ENCODE assay signal across 1 cellular context in genomic region chr6:34557228-34557627, GRCh38.
TF ChIP-seq lines count a peak whose summit lies in the region.

No MANE protein-coding gene starts in this region.

TF ChIP-seq in K562, 482 proteins besides CTCF, POLR2A, EP300 and RAD21 (continued from another document and continues in another):
- TF ChIP-seq, protein P1, sequence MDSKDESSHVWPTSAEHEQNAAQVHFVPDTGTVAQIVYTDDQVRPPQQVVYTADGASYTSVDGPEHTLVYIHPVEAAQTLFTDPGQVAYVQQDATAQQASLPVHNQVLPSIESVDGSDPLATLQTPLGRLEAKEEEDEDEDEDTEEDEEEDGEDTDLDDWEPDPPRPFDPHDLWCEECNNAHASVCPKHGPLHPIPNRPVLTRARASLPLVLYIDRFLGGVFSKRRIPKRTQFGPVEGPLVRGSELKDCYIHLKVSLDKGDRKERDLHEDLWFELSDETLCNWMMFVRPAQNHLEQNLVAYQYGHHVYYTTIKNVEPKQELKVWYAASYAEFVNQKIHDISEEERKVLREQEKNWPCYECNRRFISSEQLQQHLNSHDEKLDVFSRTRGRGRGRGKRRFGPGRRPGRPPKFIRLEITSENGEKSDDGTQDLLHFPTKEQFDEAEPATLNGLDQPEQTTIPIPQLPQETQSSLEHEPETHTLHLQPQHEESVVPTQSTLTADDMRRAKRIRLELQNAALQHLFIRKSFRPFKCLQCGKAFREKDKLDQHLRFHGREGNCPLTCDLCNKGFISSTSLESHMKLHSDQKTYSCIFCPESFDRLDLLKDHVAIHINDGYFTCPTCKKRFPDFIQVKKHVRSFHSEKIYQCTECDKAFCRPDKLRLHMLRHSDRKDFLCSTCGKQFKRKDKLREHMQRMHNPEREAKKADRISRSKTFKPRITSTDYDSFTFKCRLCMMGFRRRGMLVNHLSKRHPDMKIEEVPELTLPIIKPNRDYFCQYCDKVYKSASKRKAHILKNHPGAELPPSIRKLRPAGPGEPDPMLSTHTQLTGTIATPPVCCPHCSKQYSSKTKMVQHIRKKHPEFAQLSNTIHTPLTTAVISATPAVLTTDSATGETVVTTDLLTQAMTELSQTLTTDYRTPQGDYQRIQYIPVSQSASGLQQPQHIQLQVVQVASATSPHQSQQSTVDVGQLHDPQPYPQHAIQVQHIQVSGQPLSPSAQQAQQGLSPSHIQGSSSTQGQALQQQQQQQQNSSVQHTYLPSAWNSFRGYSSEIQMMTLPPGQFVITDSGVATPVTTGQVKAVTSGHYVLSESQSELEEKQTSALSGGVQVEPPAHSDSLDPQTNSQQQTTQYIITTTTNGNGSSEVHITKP (IDR thresholded peaks at IDR 0.05; ENCODE audit: partially characterized antibody): peak; percentile 91
- no peak for TF ChIP-seq FIP1L1 (IDR thresholded peaks at IDR 0.05; ENCODE audit: low read depth, low read length, poor library complexity, severe bottlenecking)
- peak; percentile 24; the same call in 1 of the 2 replicates for TF ChIP-seq ZBTB2 (IDR thresholded peaks at IDR 0.05)
- TF ChIP-seq TCF3 (CRISPR knock-in tag; IDR thresholded peaks at IDR 0.05): peak; percentile 89
- TF ChIP-seq TAF7 (tag; IDR thresholded peaks at IDR 0.05): no peak
- TF ChIP-seq TAL1 (IDR thresholded peaks at IDR 0.05): peak; percentile 84
- TF ChIP-seq CREM (IDR thresholded peaks at IDR 0.05; ENCODE audit: low read depth): 0 out of 2 replicates have a peak, but pooled peaks have one; percentile 21
- TF ChIP-seq, protein P2, sequence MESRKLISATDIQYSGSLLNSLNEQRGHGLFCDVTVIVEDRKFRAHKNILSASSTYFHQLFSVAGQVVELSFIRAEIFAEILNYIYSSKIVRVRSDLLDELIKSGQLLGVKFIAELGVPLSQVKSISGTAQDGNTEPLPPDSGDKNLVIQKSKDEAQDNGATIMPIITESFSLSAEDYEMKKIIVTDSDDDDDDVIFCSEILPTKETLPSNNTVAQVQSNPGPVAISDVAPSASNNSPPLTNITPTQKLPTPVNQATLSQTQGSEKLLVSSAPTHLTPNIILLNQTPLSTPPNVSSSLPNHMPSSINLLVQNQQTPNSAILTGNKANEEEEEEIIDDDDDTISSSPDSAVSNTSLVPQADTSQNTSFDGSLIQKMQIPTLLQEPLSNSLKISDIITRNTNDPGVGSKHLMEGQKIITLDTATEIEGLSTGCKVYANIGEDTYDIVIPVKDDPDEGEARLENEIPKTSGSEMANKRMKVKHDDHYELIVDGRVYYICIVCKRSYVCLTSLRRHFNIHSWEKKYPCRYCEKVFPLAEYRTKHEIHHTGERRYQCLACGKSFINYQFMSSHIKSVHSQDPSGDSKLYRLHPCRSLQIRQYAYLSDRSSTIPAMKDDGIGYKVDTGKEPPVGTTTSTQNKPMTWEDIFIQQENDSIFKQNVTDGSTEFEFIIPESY (CRISPR knock-in tag; IDR thresholded peaks at IDR 0.05): no peak
- peak; percentile 79 for TF ChIP-seq CBFA2T2 (conservative IDR thresholded peaks at IDR 0.05)
- 0 out of 2 replicates have a peak, but pooled peaks have one; percentile 62 for TF ChIP-seq EHMT2 (IDR thresholded peaks at IDR 0.05)
- no peak for TF ChIP-seq RBM39 (optimal IDR thresholded peaks at IDR 0.05; ENCODE audit: low read depth, low read length)
- no peak for TF ChIP-seq ZFPM2 (CRISPR knock-in tag; IDR thresholded peaks at IDR 0.05)
- peak; percentile 21; the same call in 1 of the 2 replicates for TF ChIP-seq CREB1 (IDR thresholded peaks at IDR 0.05)
- no peak for TF ChIP-seq CREB1 (CRISPR knock-in tag; IDR thresholded peaks at IDR 0.05)
- TF ChIP-seq, protein P3, sequence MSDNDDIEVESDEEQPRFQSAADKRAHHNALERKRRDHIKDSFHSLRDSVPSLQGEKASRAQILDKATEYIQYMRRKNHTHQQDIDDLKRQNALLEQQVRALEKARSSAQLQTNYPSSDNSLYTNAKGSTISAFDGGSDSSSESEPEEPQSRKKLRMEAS (CRISPR knock-in tag; IDR thresholded peaks at IDR 0.05): no peak
- TF ChIP-seq HLTF (IDR thresholded peaks at IDR 0.05): no peak
- no peak for TF ChIP-seq DIDO1 (tag; IDR thresholded peaks at IDR 0.05; ENCODE audit: low read depth)
- peak; percentile 83 for TF ChIP-seq TEAD4 (IDR thresholded peaks at IDR 0.05; ENCODE audit: low read length)
- TF ChIP-seq TEAD4 (CRISPR knock-in tag; IDR thresholded peaks at IDR 0.05; ENCODE audit: borderline replicate concordance): no peak
- TF ChIP-seq STAT5A (IDR thresholded peaks at IDR 0.05; ENCODE audit: borderline replicate concordance, low read length): peak; percentile 60; the same call in 1 of the 2 replicates
- TF ChIP-seq, protein P4, sequence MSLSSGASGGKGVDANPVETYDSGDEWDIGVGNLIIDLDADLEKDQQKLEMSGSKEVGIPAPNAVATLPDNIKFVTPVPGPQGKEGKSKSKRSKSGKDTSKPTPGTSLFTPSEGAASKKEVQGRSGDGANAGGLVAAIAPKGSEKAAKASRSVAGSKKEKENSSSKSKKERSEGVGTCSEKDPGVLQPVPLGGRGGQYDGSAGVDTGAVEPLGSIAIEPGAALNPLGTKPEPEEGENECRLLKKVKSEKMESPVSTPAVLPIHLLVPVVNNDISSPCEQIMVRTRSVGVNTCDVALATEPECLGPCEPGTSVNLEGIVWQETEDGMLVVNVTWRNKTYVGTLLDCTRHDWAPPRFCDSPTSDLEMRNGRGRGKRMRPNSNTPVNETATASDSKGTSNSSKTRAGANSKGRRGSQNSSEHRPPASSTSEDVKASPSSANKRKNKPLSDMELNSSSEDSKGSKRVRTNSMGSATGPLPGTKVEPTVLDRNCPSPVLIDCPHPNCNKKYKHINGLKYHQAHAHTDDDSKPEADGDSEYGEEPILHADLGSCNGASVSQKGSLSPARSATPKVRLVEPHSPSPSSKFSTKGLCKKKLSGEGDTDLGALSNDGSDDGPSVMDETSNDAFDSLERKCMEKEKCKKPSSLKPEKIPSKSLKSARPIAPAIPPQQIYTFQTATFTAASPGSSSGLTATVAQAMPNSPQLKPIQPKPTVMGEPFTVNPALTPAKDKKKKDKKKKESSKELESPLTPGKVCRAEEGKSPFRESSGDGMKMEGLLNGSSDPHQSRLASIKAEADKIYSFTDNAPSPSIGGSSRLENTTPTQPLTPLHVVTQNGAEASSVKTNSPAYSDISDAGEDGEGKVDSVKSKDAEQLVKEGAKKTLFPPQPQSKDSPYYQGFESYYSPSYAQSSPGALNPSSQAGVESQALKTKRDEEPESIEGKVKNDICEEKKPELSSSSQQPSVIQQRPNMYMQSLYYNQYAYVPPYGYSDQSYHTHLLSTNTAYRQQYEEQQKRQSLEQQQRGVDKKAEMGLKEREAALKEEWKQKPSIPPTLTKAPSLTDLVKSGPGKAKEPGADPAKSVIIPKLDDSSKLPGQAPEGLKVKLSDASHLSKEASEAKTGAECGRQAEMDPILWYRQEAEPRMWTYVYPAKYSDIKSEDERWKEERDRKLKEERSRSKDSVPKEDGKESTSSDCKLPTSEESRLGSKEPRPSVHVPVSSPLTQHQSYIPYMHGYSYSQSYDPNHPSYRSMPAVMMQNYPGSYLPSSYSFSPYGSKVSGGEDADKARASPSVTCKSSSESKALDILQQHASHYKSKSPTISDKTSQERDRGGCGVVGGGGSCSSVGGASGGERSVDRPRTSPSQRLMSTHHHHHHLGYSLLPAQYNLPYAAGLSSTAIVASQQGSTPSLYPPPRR (CRISPR knock-in tag; IDR thresholded peaks at IDR 0.05; ENCODE audit: borderline replicate concordance): no peak
- no peak for TF ChIP-seq CBX8 (IDR thresholded peaks at IDR 0.05; ENCODE audit: borderline replicate concordance, extremely low read depth, low read depth, low read length, poor library complexity, severe bottlenecking)
- TF ChIP-seq, protein P5, sequence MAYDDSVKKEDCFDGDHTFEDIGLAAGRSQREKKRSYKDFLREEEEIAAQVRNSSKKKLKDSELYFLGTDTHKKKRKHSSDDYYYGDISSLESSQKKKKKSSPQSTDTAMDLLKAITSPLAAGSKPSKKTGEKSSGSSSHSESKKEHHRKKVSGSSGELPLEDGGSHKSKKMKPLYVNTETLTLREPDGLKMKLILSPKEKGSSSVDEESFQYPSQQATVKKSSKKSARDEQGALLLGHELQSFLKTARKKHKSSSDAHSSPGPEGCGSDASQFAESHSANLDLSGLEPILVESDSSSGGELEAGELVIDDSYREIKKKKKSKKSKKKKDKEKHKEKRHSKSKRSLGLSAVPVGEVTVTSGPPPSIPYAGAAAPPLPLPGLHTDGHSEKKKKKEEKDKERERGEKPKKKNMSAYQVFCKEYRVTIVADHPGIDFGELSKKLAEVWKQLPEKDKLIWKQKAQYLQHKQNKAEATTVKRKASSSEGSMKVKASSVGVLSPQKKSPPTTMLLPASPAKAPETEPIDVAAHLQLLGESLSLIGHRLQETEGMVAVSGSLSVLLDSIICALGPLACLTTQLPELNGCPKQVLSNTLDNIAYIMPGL (CRISPR knock-in tag; IDR thresholded peaks at IDR 0.05): no peak
- no peak for TF ChIP-seq SNIP1 (IDR thresholded peaks at IDR 0.05; ENCODE audit: low read depth)
- TF ChIP-seq DPF2 (IDR thresholded peaks at IDR 0.05): peak; percentile 69
- TF ChIP-seq RCOR1 (IDR thresholded peaks at IDR 0.05; ENCODE audit: borderline replicate concordance in 1 of 2, low read depth in 2 of 2, low read length in 2 of 2): peak; percentile 40 to 73; a peak in 3 of 4 replicates
- no peak for TF ChIP-seq BRD4 (IDR thresholded peaks at IDR 0.05)
- TF ChIP-seq CBFA2T3 (IDR thresholded peaks at IDR 0.05): peak; percentile 91
- TF ChIP-seq PML (IDR thresholded peaks at IDR 0.05; ENCODE audit: low read length): peak; percentile 42; the same call in 1 of the 2 replicates
- no peak for TF ChIP-seq MYBL2 (IDR thresholded peaks at IDR 0.05; ENCODE audit: low read depth)
- no peak for TF ChIP-seq MYBL2 (CRISPR knock-in tag; IDR thresholded peaks at IDR 0.05; ENCODE audit: borderline replicate concordance)
- TF ChIP-seq SMARCE1 (IDR thresholded peaks at IDR 0.05): no peak
- TF ChIP-seq STAG1 (CRISPR knock-in tag; IDR thresholded peaks at IDR 0.05; ENCODE audit: borderline replicate concordance): no peak
- peak; percentile 68; the same call in 1 of the 2 replicates for TF ChIP-seq POLR2AphosphoS5 (IDR thresholded peaks at IDR 0.05; ENCODE audit: control insufficient read depth, insufficient read depth, low read depth, low read length)
- peak in 1 of 2 experiments; percentile 63; a peak in 2 of 4 replicates for TF ChIP-seq TRIM24 (IDR thresholded peaks at IDR 0.05)
- TF ChIP-seq CBX2 (IDR thresholded peaks at IDR 0.05; ENCODE audit: insufficient read depth, low read length, poor library complexity, severe bottlenecking): no peak
- TF ChIP-seq, protein P6, sequence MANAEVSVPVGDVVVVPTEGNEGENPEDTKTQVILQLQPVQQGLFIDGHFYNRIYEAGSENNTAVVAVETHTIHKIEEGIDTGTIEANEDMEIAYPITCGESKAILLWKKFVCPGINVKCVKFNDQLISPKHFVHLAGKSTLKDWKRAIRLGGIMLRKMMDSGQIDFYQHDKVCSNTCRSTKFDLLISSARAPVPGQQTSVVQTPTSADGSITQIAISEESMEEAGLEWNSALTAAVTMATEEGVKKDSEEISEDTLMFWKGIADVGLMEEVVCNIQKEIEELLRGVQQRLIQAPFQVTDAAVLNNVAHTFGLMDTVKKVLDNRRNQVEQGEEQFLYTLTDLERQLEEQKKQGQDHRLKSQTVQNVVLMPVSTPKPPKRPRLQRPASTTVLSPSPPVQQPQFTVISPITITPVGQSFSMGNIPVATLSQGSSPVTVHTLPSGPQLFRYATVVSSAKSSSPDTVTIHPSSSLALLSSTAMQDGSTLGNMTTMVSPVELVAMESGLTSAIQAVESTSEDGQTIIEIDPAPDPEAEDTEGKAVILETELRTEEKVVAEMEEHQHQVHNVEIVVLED (CRISPR knock-in tag; IDR thresholded peaks at IDR 0.05): no peak
- peak; percentile 47 for TF ChIP-seq CCNT2 (IDR thresholded peaks at IDR 0.05; ENCODE audit: borderline replicate concordance, extremely low read depth, insufficient read length, low read depth, low read length)
- TF ChIP-seq HDAC8 (tag; IDR thresholded peaks at IDR 0.05): no peak
- peak; percentile 70 for TF ChIP-seq MTA2 (IDR thresholded peaks at IDR 0.05; ENCODE audit: low read depth)
- no peak for TF ChIP-seq CSDE1 (IDR thresholded peaks at IDR 0.05)
- TF ChIP-seq, protein P7, sequence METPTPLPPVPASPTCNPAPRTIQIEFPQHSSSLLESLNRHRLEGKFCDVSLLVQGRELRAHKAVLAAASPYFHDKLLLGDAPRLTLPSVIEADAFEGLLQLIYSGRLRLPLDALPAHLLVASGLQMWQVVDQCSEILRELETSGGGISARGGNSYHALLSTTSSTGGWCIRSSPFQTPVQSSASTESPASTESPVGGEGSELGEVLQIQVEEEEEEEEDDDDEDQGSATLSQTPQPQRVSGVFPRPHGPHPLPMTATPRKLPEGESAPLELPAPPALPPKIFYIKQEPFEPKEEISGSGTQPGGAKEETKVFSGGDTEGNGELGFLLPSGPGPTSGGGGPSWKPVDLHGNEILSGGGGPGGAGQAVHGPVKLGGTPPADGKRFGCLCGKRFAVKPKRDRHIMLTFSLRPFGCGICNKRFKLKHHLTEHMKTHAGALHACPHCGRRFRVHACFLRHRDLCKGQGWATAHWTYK (CRISPR knock-in tag; IDR thresholded peaks at IDR 0.05): no peak
- TF ChIP-seq PHTF2 (CRISPR knock-in tag; IDR thresholded peaks at IDR 0.05): no peak
- peak; percentile 85 for TF ChIP-seq ARID1B (IDR thresholded peaks at IDR 0.05)
- TF ChIP-seq ZNF263 (CRISPR knock-in tag; IDR thresholded peaks at IDR 0.05; ENCODE audit: borderline replicate concordance): peak; percentile 90
- peak; percentile 66; the same call in 1 of the 2 replicates for TF ChIP-seq CTBP1 (IDR thresholded peaks at IDR 0.05; ENCODE audit: borderline replicate concordance)
- TF ChIP-seq SMC3 (conservative IDR thresholded peaks at IDR 0.05; ENCODE audit: insufficient read depth, low read depth, low read length): 0 out of 2 replicates have a peak, but pooled peaks have one; percentile 5
- no peak for TF ChIP-seq ZKSCAN8 (CRISPR knock-in tag; IDR thresholded peaks at IDR 0.05)
- TF ChIP-seq MBD2 (IDR thresholded peaks at IDR 0.05; ENCODE audit: borderline replicate concordance, low read depth): no peak
